9 cellular contexts compared by ENCODE assay signal in the genomic region with DNA sequence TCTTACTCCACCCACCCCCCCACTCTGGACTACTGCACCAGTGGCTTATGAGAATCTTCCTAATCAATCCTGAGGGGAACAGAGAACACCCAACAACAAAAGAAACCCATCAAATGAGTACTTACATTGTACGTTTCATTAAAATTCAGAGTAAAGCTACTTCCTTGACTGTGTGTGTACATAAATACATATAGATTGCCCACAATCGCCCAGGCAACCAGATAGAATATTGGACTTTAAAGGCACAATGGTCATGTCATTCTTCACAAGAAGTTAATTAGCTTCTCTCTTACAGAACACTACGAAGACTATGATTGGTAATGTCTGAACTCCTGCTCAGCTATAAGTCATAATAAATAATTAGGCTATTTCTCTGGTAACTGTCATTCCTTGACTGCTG. TPM values are rescaled to one million over a fixed set of nuclear protein-coding genes. Genes with fewer than 3 reads are reported as not detected.
"Had no signal": no experiment of that assay in that cellular context is flagged by ENCODE, and none has a peak within 500 bp of the region (broad histone marks: within the 10 kb centered on the region; RNA-seq: fewer than 3 reads in every experiment).

No MANE protein-coding gene starts in this region.

- H3K27ac ChIP-seq: HL-60 had no signal

- H3K4me3 ChIP-seq: K562 had no signal

- ATAC-seq: HepG2 had no signal

- DNase-seq: IMR-90, KBM-7, KG1 had no signal

RNA-seq across cellular contexts. Expression of a gene that starts 20.2 kb away (rescaled TPM):
- total RNA-seq: HepG2, HT-29, HT1080, IMR-90, K562 had no signal
- polyA plus RNA-seq: HepG2, IgD-negative memory B cell, IMR-90, K562 had no signal
